9 cellular contexts compared by ENCODE assay signal in the genomic region with DNA sequence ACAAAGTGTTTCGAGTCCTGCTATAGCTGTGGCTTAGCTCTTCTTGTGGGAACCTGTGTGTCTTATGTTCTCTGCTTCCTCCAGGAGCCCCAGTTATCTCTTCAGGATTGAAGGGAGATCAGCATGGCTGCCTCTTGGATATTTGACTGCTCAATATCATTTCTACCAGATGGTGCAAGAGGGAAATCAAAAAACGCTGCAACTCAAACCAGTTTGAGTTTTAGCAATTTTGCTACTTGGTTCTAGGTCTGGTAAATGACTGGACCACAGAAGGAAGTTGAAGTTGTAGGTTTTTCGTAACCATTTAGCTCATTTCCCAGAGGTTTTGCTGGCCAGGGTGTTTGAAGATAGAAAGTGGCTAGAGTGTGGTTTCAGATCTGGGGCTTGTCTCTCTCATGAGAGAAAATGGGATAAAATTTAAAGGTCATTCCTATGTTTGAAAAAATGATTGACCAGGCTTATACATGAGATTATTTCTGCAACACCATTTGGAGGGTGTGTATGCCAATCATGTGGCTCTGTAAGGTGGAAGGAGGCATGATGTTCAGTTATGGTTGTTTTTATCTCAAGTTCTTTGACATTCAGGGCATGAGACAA.
DNase-seq lines count a peak whose midpoint lies in the region; ATAC-seq lines count a peak whose summit lies in the region.
"Had no signal": no experiment of that assay in that cellular context is flagged by ENCODE, and none has a peak within 500 bp of the region (broad histone marks: within the 10 kb centered on the region; RNA-seq: fewer than 3 reads in every experiment).

No MANE protein-coding gene starts in this region.

- DNase-seq in NOMO-1 (lab: John Stamatoyannopoulos, UW; ENCODE audit: unreplicated experiment in 2 of 2), result peak; percentile 32 to 50
- no peak for DNase-seq in HuH-7.5 (ENCODE audit: low spot score)
- DNase-seq in HUDEP-2 (lab: John Stamatoyannopoulos, UW; ENCODE audit: unreplicated experiment in 76 of 76), result no peak
- DNase-seq: H7, MG63 had no signal

- no peak overlapping the region for H3K4me3 Mint-ChIP-seq in stimulated activated memory B cell treated with anti-CD40 and anti-IgM and Interleukin-4, amounts not matched to agents 10 μg/mL and 1 μg/mL and 100 μg/mL, for 72 hours

- no peak overlapping the region for H3K27ac Mint-ChIP-seq in stimulated activated memory B cell treated with anti-CD40 and anti-IgM and Interleukin-4, amounts not matched to agents 10 μg/mL and 1 μg/mL and 100 μg/mL, for 72 hours

- peak; percentile 61 for ATAC-seq in GM19351 (IDR thresholded peaks at IDR 0.05; ENCODE audit: unreplicated experiment)
- ATAC-seq in HG02870 (IDR thresholded peaks at IDR 0.05; ENCODE audit: unreplicated experiment), result peak; percentile 68
- ATAC-seq in stimulated activated memory B cell treated with anti-CD40 and anti-IgM and Interleukin-4, amounts not matched to agents 10 μg/mL and 1 μg/mL and 100 μg/mL, for 72 hours, result peak; percentile 43
- ATAC-seq in HG03457 (IDR thresholded peaks at IDR 0.05; ENCODE audit: unreplicated experiment), result no peak

- peaks cover 2% of the 10 kb centered on the region for H3K9me3 Mint-ChIP-seq in stimulated activated memory B cell treated with anti-CD40 and anti-IgM and Interleukin-4, amounts not matched to agents 10 μg/mL and 1 μg/mL and 100 μg/mL, for 72 hours

- no peaks in the 10 kb centered on the region for H3K36me3 Mint-ChIP-seq in stimulated activated memory B cell treated with anti-CD40 and anti-IgM and Interleukin-4, amounts not matched to agents 10 μg/mL and 1 μg/mL and 100 μg/mL, for 72 hours

- peaks cover 23% of the 10 kb centered on the region for H3K4me1 Mint-ChIP-seq in stimulated activated memory B cell treated with anti-CD40 and anti-IgM and Interleukin-4, amounts not matched to agents 10 μg/mL and 1 μg/mL and 100 μg/mL, for 72 hours

- H3K27me3 Mint-ChIP-seq in stimulated activated memory B cell treated with anti-CD40 and anti-IgM and Interleukin-4, amounts not matched to agents 10 μg/mL and 1 μg/mL and 100 μg/mL, for 72 hours, result no peaks in the 10 kb centered on the region

Comparison
In these comparisons a context has a peak if more than half of its experiments do, and no peak if none do; other contexts are left out.
1. DNase-seq: peak in NOMO-1 (2 of 2); none in HuH-7.5 (single experiment) and HUDEP-2 (0 of 76).